Comparison of ENCODE assay signal across 10 cellular contexts in genomic region chr9:92664394-92665152, GRCh38. TPM values are rescaled to one million over a fixed set of nuclear protein-coding genes. Genes with fewer than 3 reads are reported as not detected.
DNase-seq lines count a peak whose midpoint lies in the region; ATAC-seq and TF ChIP-seq lines count a peak whose summit lies in the region.
"Had no signal": no experiment of that assay in that cellular context is flagged by ENCODE, and none has a peak within 500 bp of the region (broad histone marks: within the 10 kb centered on the region; RNA-seq: fewer than 3 reads in every experiment).

No MANE protein-coding gene starts in this region.

- H3K4me1 Mint-ChIP-seq in activated CD4-positive, alpha-beta T cell treated with anti-CD3 and anti-CD28 coated beads, Interleukin-2, amount 10 ng/mL, durations not matched to agents 24 days and 14 days: peaks cover 48% of the 10 kb centered on the region
- peaks cover 68% of the 10 kb centered on the region for H3K4me1 Mint-ChIP-seq in brain

- ATAC-seq in HG03442 (IDR thresholded peaks at IDR 0.05; ENCODE audit: unreplicated experiment): no peak
- ATAC-seq in HG02970 (IDR thresholded peaks at IDR 0.05; ENCODE audit: low FRiP score, unreplicated experiment): no peak

- H3K9me3 ChIP-seq in Loucy (ENCODE audit: insufficient read depth, low read depth, low read length) (no peaks in the 10 kb centered on the region), spleen (no peaks in the 10 kb centered on the region)

- peak overlapping the region; percentile 79 for H3K27ac Mint-ChIP-seq in activated CD4-positive, alpha-beta T cell treated with anti-CD3 and anti-CD28 coated beads, Interleukin-2, amount 10 ng/mL, durations not matched to agents 24 days and 14 days
- H3K27ac Mint-ChIP-seq in brain: peak overlapping the region; percentile 5 to 73 (median 36)

- H3K9me2 ChIP-seq in Loucy (replicated peaks; ENCODE audit: low read depth, low read length): no peaks in the 10 kb centered on the region

- no peak for TF ChIP-seq POLR2A in spleen (IDR thresholded peaks at IDR 0.05)

- H3K4me2 ChIP-seq in Loucy (ENCODE audit: low read depth, low read length, poor library complexity, severe bottlenecking): peak overlapping the region; percentile 50

- peaks cover 30% of the 10 kb centered on the region for H3K36me3 Mint-ChIP-seq in activated CD4-positive, alpha-beta T cell treated with anti-CD3 and anti-CD28 coated beads, Interleukin-2, amount 10 ng/mL, durations not matched to agents 24 days and 14 days (ENCODE audit: low read depth)
- peaks cover 6% of the 10 kb centered on the region for H3K36me3 Mint-ChIP-seq in brain
- H3K36me3 Mint-ChIP-seq: naive B cell had no signal

- no peaks in the 10 kb centered on the region for H3F3A ChIP-seq in Loucy (ENCODE audit: low read depth)

- peak overlapping the region; percentile 31 for H3K9ac ChIP-seq in Loucy (ENCODE audit: low read depth, low read length, poor library complexity, severe bottlenecking)

- H3K27me3 Mint-ChIP-seq in activated CD4-positive, alpha-beta T cell treated with anti-CD3 and anti-CD28 coated beads, Interleukin-2, amount 10 ng/mL, durations not matched to agents 24 days and 14 days: no peaks in the 10 kb centered on the region
- peaks cover 3% of the 10 kb centered on the region for H3K27me3 Mint-ChIP-seq in brain
- H3K27me3 Mint-ChIP-seq: naive B cell had no signal

- peaks cover 46% of the 10 kb centered on the region for H3K4me1 ChIP-seq in Loucy (ENCODE audit: insufficient read depth, low read length, poor library complexity, severe bottlenecking)
- peaks cover 13 to 80% (median 42%) of the 10 kb centered on the region in 6 donors for H3K4me1 ChIP-seq in spleen

- peak overlapping the region in 5 of 8 donors; percentile 2 to 78 (median 50) for H3K27ac ChIP-seq in spleen

- peak overlapping the region; percentile 46 for H3K4me3 Mint-ChIP-seq in activated CD4-positive, alpha-beta T cell treated with anti-CD3 and anti-CD28 coated beads, Interleukin-2, amount 10 ng/mL, durations not matched to agents 24 days and 14 days
- H3K4me3 Mint-ChIP-seq in brain: peak overlapping the region; percentile 9 to 29 (median 27)

- H3K27me3 ChIP-seq in Loucy (ENCODE audit: insufficient read depth, low read length, poor library complexity, severe bottlenecking) (no peaks in the 10 kb centered on the region), spleen (replicated peaks in 1 of 7) (no peaks in the 10 kb centered on the region)

- TF ChIP-seq CTCF in Loucy (conservative IDR thresholded peaks at IDR 0.05; ENCODE audit: low read length) (no peak), brain (conservative IDR thresholded peaks at IDR 0.05) (no peak), spleen (IDR thresholded peaks at IDR 0.05 in 8 of 11, conservative IDR thresholded peaks at IDR 0.05 in 3 of 11) (no peak)

- H4K20me1 ChIP-seq in Loucy (ENCODE audit: insufficient read depth, low read length, poor library complexity, severe bottlenecking): peaks cover 18% of the 10 kb centered on the region

- no peaks in the 10 kb centered on the region for H3K9me3 Mint-ChIP-seq in activated CD4-positive, alpha-beta T cell treated with anti-CD3 and anti-CD28 coated beads, Interleukin-2, amount 10 ng/mL, durations not matched to agents 24 days and 14 days
- no peaks in the 10 kb centered on the region for H3K9me3 Mint-ChIP-seq in brain
- H3K9me3 Mint-ChIP-seq: naive B cell had no signal

- H3K4me3 ChIP-seq in Loucy (ENCODE audit: low read length, poor library complexity, severe bottlenecking): peak overlapping the region; percentile 1
- H3K4me3 ChIP-seq in spleen: no peak overlapping the region

- H3K36me3 ChIP-seq in Loucy (ENCODE audit: insufficient read depth, low read length) (no peaks in the 10 kb centered on the region), spleen (peaks cover 0 to 56% (median 10%) of the 10 kb centered on the region in 6 donors)

- H3K79me2 ChIP-seq in Loucy (ENCODE audit: insufficient read depth, low read length): peaks cover 99% of the 10 kb centered on the region

- 70 to 76% (median 74%) methylated on average over 10 to 13 of the region's 13 CpGs for WGBS in spleen, 5 donors

- DNase-seq in activated CD4-positive, alpha-beta T cell treated with anti-CD3 and anti-CD28 coated beads, Interleukin-2, amount 10 ng/mL, durations not matched to agents 24 days and 14 days: peak; percentile 78
- DNase-seq in activated CD4-positive, alpha-beta T cell treated with anti-CD3 and anti-CD28 coated beads, Interleukin-2, amount 50 U/mL, for 4 hours: no peak
- peak; percentile 74 for DNase-seq in spleen
- DNase-seq in AG08395 (ENCODE audit: low spot score): no peak
- DNase-seq: naive B cell, NCI-H774 had no signal

- intact Hi-C loops in activated CD4-positive, alpha-beta T cell treated with anti-CD3 and anti-CD28 coated beads, Interleukin-2, amount 10 ng/mL, durations not matched to agents 24 days and 14 days (cut with micrococcal nuclease): no loop called here
- intact Hi-C loops in spleen (cut with DNase I; ENCODE audit: low total_unique reads): no loop called here

- H2AFZ ChIP-seq in Loucy (ENCODE audit: low read length): no peak overlapping the region

RNA-seq across cellular contexts. Expression of gene IPPK, which starts 5.4 kb away (rescaled TPM):
- 13.5 and 15.6 TPM in 2 replicates for total RNA-seq in activated CD4-positive, alpha-beta T cell treated with anti-CD3 and anti-CD28 coated beads, Interleukin-2, amount 10 ng/mL, durations not matched to agents 24 days and 14 days
- polyA plus RNA-seq in brain (ENCODE audit: insufficient read depth, low read depth, low replicate concordance) (6.9 TPM), spleen (1 to 10 TPM; 6.1 to 7.9 (median 6.4) TPM)
- total RNA-seq in spleen: 10 to 100 TPM in 6 of 7 donors, 1 to 10 TPM in 1; 10.0 to 14.6 (median 12.1) TPM

Comparison
In these comparisons a context has a peak if more than half of its experiments do, and no peak if none do; other contexts are left out.
1. DNase-seq: peak in activated CD4-positive, alpha-beta T cell treated with anti-CD3 and anti-CD28 coated beads, Interleukin-2, amount 10 ng/mL, durations not matched to agents 24 days and 14 days (single experiment) and spleen (single experiment); none in activated CD4-positive, alpha-beta T cell treated with anti-CD3 and anti-CD28 coated beads, Interleukin-2, amount 50 U/mL, for 4 hours (0 of 2) and AG08395 (single experiment).